1 cellular context compared by ENCODE assay signal in genomic region chr1:213124590-213124989, GRCh38.
TF ChIP-seq lines count a peak whose summit lies in the region.

No MANE protein-coding gene starts in this region.

TF ChIP-seq in K562, 482 proteins besides CTCF, POLR2A, EP300 and RAD21 (continues in another document):
- TF ChIP-seq ARID3A (IDR thresholded peaks at IDR 0.05; ENCODE audit: borderline replicate concordance, low read depth, low read length) = peak; percentile 85
- TF ChIP-seq CBX3 (IDR thresholded peaks at IDR 0.05; ENCODE audit: borderline replicate concordance in 1 of 2, low read length in 2 of 2) = peak in 1 of 2 experiments; percentile 78; a peak in 1 of 3 replicates
- no peak for TF ChIP-seq U2AF1 (optimal IDR thresholded peaks at IDR 0.05; ENCODE audit: low read depth, low read length)
- TF ChIP-seq MAZ (CRISPR knock-in tag; conservative IDR thresholded peaks at IDR 0.05 in 1 of 2, IDR thresholded peaks at IDR 0.05 in 1 of 2) = peak in 1 of 2 experiments; percentile 12; a peak in 1 of 4 replicates
- TF ChIP-seq THAP12 (CRISPR knock-in tag; IDR thresholded peaks at IDR 0.05) = no peak
- TF ChIP-seq ZNF436 (CRISPR knock-in tag; IDR thresholded peaks at IDR 0.05) = no peak
- peak; percentile 91 for TF ChIP-seq STAT5A (IDR thresholded peaks at IDR 0.05; ENCODE audit: borderline replicate concordance, low read length)
- no peak for TF ChIP-seq HNRNPLL (IDR thresholded peaks at IDR 0.05; ENCODE audit: low read depth, low read length, poor library complexity, severe bottlenecking)
- peak; percentile 82 for TF ChIP-seq JUND (IDR thresholded peaks at IDR 0.05; ENCODE audit: borderline replicate concordance, low read depth, low read length)
- peak; percentile 71; the same call in 2 of the 3 replicates for TF ChIP-seq JUND (tag; IDR thresholded peaks at IDR 0.05; ENCODE audit: borderline replicate concordance, low read depth, low read length)
- TF ChIP-seq SMARCE1 (IDR thresholded peaks at IDR 0.05) = peak; percentile 94
- TF ChIP-seq ELF4 (CRISPR knock-in tag; IDR thresholded peaks at IDR 0.05) = peak; percentile 89; the same call in 1 of the 2 replicates
- TF ChIP-seq NBN (IDR thresholded peaks at IDR 0.05; ENCODE audit: low read depth) = 0 out of 2 replicates have a peak, but pooled peaks have one; percentile 54
- TF ChIP-seq FOXM1 (IDR thresholded peaks at IDR 0.05; ENCODE audit: low read depth) = peak; percentile 88
- TF ChIP-seq FOXM1 (CRISPR knock-in tag; IDR thresholded peaks at IDR 0.05; ENCODE audit: low read depth) = no peak
- TF ChIP-seq MTA2 (IDR thresholded peaks at IDR 0.05; ENCODE audit: low read depth) = peak; percentile 90
- peak; percentile 93 for TF ChIP-seq PML (IDR thresholded peaks at IDR 0.05; ENCODE audit: low read length)
- no peak for TF ChIP-seq PBX2 (CRISPR knock-in tag; IDR thresholded peaks at IDR 0.05; ENCODE audit: low read depth)
- TF ChIP-seq PBX2 (tag; conservative IDR thresholded peaks at IDR 0.05; ENCODE audit: low read depth) = peak; percentile 59; the same call in 1 of the 2 replicates
- TF ChIP-seq DMBX1 (CRISPR knock-in tag; IDR thresholded peaks at IDR 0.05; ENCODE audit: borderline replicate concordance) = peak; percentile 55
- no peak for TF ChIP-seq RHOXF2B (CRISPR knock-in tag; conservative IDR thresholded peaks at IDR 0.05)
- peak; percentile 71; the same call in 1 of the 2 replicates for TF ChIP-seq ZNF175 (CRISPR knock-in tag; IDR thresholded peaks at IDR 0.05; ENCODE audit: low read depth)
- no peak for TF ChIP-seq ZNF717 (CRISPR knock-in tag; IDR thresholded peaks at IDR 0.05)
- TF ChIP-seq CREB1 (IDR thresholded peaks at IDR 0.05) = peak; percentile 85
- TF ChIP-seq CREB1 (CRISPR knock-in tag; IDR thresholded peaks at IDR 0.05) = no peak; the same call in 1 of the 2 replicates
- peak; percentile 92 for TF ChIP-seq TCF3 (CRISPR knock-in tag; IDR thresholded peaks at IDR 0.05)
- no peak for TF ChIP-seq ZNF140 (CRISPR knock-in tag; IDR thresholded peaks at IDR 0.05)
- TF ChIP-seq ZNF239 (CRISPR knock-in tag; IDR thresholded peaks at IDR 0.05) = no peak
- TF ChIP-seq HOMEZ (CRISPR knock-in tag; IDR thresholded peaks at IDR 0.05) = no peak
- TF ChIP-seq DPF2 (IDR thresholded peaks at IDR 0.05) = peak; percentile 98
- peak; percentile 10 for TF ChIP-seq TBP (optimal IDR thresholded peaks at IDR 0.05; ENCODE audit: low read depth, low read length)
- TF ChIP-seq TAF9B (IDR thresholded peaks at IDR 0.05; ENCODE audit: partially characterized antibody) = peak; percentile 43
- TF ChIP-seq SMARCC2 (IDR thresholded peaks at IDR 0.05; ENCODE audit: low read depth) = peak; percentile 83; the same call in 1 of the 2 replicates
- 0 out of 2 replicates have a peak, but pooled peaks have one; percentile 31 for TF ChIP-seq ATF6 (CRISPR knock-in tag; IDR thresholded peaks at IDR 0.05)
- TF ChIP-seq HEY1 (CRISPR knock-in tag; IDR thresholded peaks at IDR 0.05; ENCODE audit: borderline replicate concordance) = no peak
- TF ChIP-seq KLF16 (IDR thresholded peaks at IDR 0.05) = peak; percentile 60; the same call in 1 of the 2 replicates
- TF ChIP-seq TEAD4 (IDR thresholded peaks at IDR 0.05; ENCODE audit: low read length) = peak; percentile 97
- no peak for TF ChIP-seq TEAD4 (CRISPR knock-in tag; IDR thresholded peaks at IDR 0.05; ENCODE audit: borderline replicate concordance)
- peak; percentile 85; the same call in 1 of the 2 replicates for TF ChIP-seq PHB2 (IDR thresholded peaks at IDR 0.05; ENCODE audit: low read depth)
- peak; percentile 97 for TF ChIP-seq SMARCA4 (IDR thresholded peaks at IDR 0.05)
- peak; percentile 74 for TF ChIP-seq NFIC (IDR thresholded peaks at IDR 0.05)
- TF ChIP-seq RBM15 (IDR thresholded peaks at IDR 0.05; ENCODE audit: insufficient read depth, low read length) = no peak
- TF ChIP-seq NR2C1 (IDR thresholded peaks at IDR 0.05) = peak; percentile 10; the same call in 1 of the 2 replicates
- no peak for TF ChIP-seq NR2C1 (tag; IDR thresholded peaks at IDR 0.05)
- 0 out of 2 replicates have a peak, but pooled peaks have one; percentile 21 for TF ChIP-seq THRB (CRISPR knock-in tag; conservative IDR thresholded peaks at IDR 0.05)
- TF ChIP-seq ZMIZ1 (IDR thresholded peaks at IDR 0.05; ENCODE audit: low read depth in 2 of 2, low read length in 2 of 2) = peak in 1 of 2 experiments; percentile 77; a peak in 2 of 4 replicates
- TF ChIP-seq POLR2AphosphoS5 (IDR thresholded peaks at IDR 0.05; ENCODE audit: control insufficient read depth, insufficient read depth, low read depth, low read length) = peak; percentile 87
- peak; percentile 83 for TF ChIP-seq MYBL2 (IDR thresholded peaks at IDR 0.05; ENCODE audit: low read depth)
- no peak for TF ChIP-seq MYBL2 (CRISPR knock-in tag; IDR thresholded peaks at IDR 0.05; ENCODE audit: borderline replicate concordance)
- peak; percentile 95 for TF ChIP-seq CHAMP1 (IDR thresholded peaks at IDR 0.05)
- TF ChIP-seq CBFA2T3 (IDR thresholded peaks at IDR 0.05) = peak; percentile 97
- peak; percentile 70; the same call in 1 of the 2 replicates for TF ChIP-seq ZNF668 (CRISPR knock-in tag; IDR thresholded peaks at IDR 0.05)
